Comparison of ENCODE assay signal across 19 cellular contexts in genomic region chrX:1440506-1440905, GRCh38. TPM values are rescaled to one million over a fixed set of nuclear protein-coding genes. Genes with fewer than 3 reads are reported as not detected.
DNase-seq lines count a peak whose midpoint lies in the region; ATAC-seq, FAIRE-seq and TF ChIP-seq lines count a peak whose summit lies in the region.
"Had no signal": no experiment of that assay in that cellular context is flagged by ENCODE, and none has a peak within 500 bp of the region (broad histone marks: within the 10 kb centered on the region; RNA-seq: fewer than 3 reads in every experiment).

No MANE protein-coding gene starts in this region.

- H3K9me3 Mint-ChIP-seq in activated CD4-positive, alpha-beta T cell treated with anti-CD3 and anti-CD28 coated beads, Interleukin-2, amount 10 ng/mL, durations not matched to agents 24 days and 14 days = peaks cover 16% of the 10 kb centered on the region

- no peak overlapping the region for H3K4me2 ChIP-seq in HepG2 (ENCODE audit: low read depth, low read length)

- H3K9ac ChIP-seq in HepG2 (ENCODE audit: insufficient read depth, low read depth, low read length) = no peak overlapping the region

- no peaks in the 10 kb centered on the region for H3K79me2 ChIP-seq in HepG2 (ENCODE audit: insufficient read depth, low read length)

- TF ChIP-seq CTCF in right lobe of liver (IDR thresholded peaks at IDR 0.05) (no peak), HepG2 (CRISPR knock-in tag; IDR thresholded peaks at IDR 0.05) (no peak)

- TF ChIP-seq POLR2A in right lobe of liver (IDR thresholded peaks at IDR 0.05) (no peak), HepG2 (IDR thresholded peaks at IDR 0.05; ENCODE audit: insufficient read depth in 1 of 2, low read depth in 2 of 2, low read length in 2 of 2) (no peak)

- WGBS in right lobe of liver (ENCODE audit: insufficient coverage, low coverage, low lambda C conversion rate, missing lambda C conversion rate) = 97% methylated on average over 6 of the region's 6 CpGs
- WGBS in HepG2 (ENCODE audit: low lambda C conversion rate) = 98% methylated on average over 6 of the region's 6 CpGs
- WGBS in aorta, 2 donors = 97 to 98% methylated on average over 6 of the region's 6 CpGs

- ATAC-seq in right lobe of liver (no peak), HepG2 (no peak), sciatic nerve (no peak), aorta (ENCODE audit: low FRiP score) (no peak)
- ATAC-seq: Panc1 had no signal

- CTCF ChIA-PET in HepG2 (lab: Yijun Ruan, JAX; ENCODE audit: low intra/inter-chr PET ratio, low total read pairs) = no interaction called here

- TF ChIP-seq EP300 in HepG2 (IDR thresholded peaks at IDR 0.05; ENCODE audit: low read depth in 2 of 2, low read length in 2 of 2) (no peak), HepG2 (CRISPR knock-in tag; IDR thresholded peaks at IDR 0.05; ENCODE audit: borderline replicate concordance) (no peak)

- H2AFZ ChIP-seq in HepG2 (ENCODE audit: low read length) = no peak overlapping the region

- no peaks in the 10 kb centered on the region for H3K27me3 Mint-ChIP-seq in activated CD4-positive, alpha-beta T cell treated with anti-CD3 and anti-CD28 coated beads, Interleukin-2, amount 10 ng/mL, durations not matched to agents 24 days and 14 days
- H3K27me3 Mint-ChIP-seq: CD4-positive, alpha-beta memory T cell had no signal

- H3K36me3 ChIP-seq in right lobe of liver (peaks cover 0 to 2% (median 0%) of the 10 kb centered on the region in 4 donors), HepG2 (replicated peaks in 1 of 2; ENCODE audit: control insufficient read depth in 1 of 2, insufficient read depth in 2 of 2, low read length in 2 of 2) (peaks cover 2 to 11% of the 10 kb centered on the region in 2 experiments; a peak in 3 of 5 replicates), aorta (ENCODE audit: control insufficient read depth in 1 of 2, insufficient read depth in 2 of 2, low read length in 1 of 2) (peaks cover 0 to 7% of the 10 kb centered on the region in 2 donors)
- H3K36me3 ChIP-seq: BE2C had no signal

- FAIRE-seq in HepG2 (lab: Jason Lieb, UNC) = no peak
- FAIRE-seq: GM19239 had no signal

- no peaks in the 10 kb centered on the region for H3K9me3 ChIP-seq in right lobe of liver
- no peaks in the 10 kb centered on the region for H3K9me3 ChIP-seq in HepG2 (ENCODE audit: low read length)
- no peaks in the 10 kb centered on the region for H3K9me3 ChIP-seq in aorta (ENCODE audit: control insufficient read depth, low read length)
- H3K9me3 ChIP-seq: BE2C had no signal

- in situ Hi-C loops in HepG2 (cut with HindIII; ENCODE audit: extremely low pct_ligation_motif_present, low pct_unique_long_range_greater_than_20kb) = no loop called here

- peaks cover 75% of the 10 kb centered on the region for H3K36me3 Mint-ChIP-seq in activated CD4-positive, alpha-beta T cell treated with anti-CD3 and anti-CD28 coated beads, Interleukin-2, amount 10 ng/mL, durations not matched to agents 24 days and 14 days (ENCODE audit: low read depth)

- H3K27ac ChIP-seq in right lobe of liver (peak overlapping the region in 1 of 3 donors; percentile 24), HepG2 (ENCODE audit: extremely low read length, insufficient read depth, low read length) (no peak overlapping the region), aorta (ENCODE audit: low read depth in 1 of 2, low read length in 2 of 2) (no peak overlapping the region)

- H3K27me3 ChIP-seq in right lobe of liver = no peaks in the 10 kb centered on the region
- H3K27me3 ChIP-seq in HepG2 (ENCODE audit: control insufficient read depth in 1 of 2, insufficient read depth in 2 of 2, low read length in 2 of 2) = no peaks in the 10 kb centered on the region
- no peaks in the 10 kb centered on the region for H3K27me3 ChIP-seq in aorta (ENCODE audit: control insufficient read depth in 1 of 2, insufficient read depth in 2 of 2, low read length in 1 of 2)
- H3K27me3 ChIP-seq: BE2C had no signal

- POLR2A ChIA-PET in HepG2 (lab: Yijun Ruan, JAX) = no interaction called here

- no peaks in the 10 kb centered on the region for H4K20me1 ChIP-seq in HepG2 (ENCODE audit: insufficient read depth, low read length)

- peaks cover 0 to 5% (median 2%) of the 10 kb centered on the region in 4 donors for H3K4me1 ChIP-seq in right lobe of liver
- H3K4me1 ChIP-seq in HepG2 (ENCODE audit: insufficient read depth, low read length) = no peaks in the 10 kb centered on the region
- no peaks in the 10 kb centered on the region for H3K4me1 ChIP-seq in aorta (ENCODE audit: control insufficient read depth in 1 of 2, insufficient read depth in 2 of 2, low read length in 2 of 2)
- H3K4me1 ChIP-seq: BE2C had no signal

- H3K27ac Mint-ChIP-seq in activated CD4-positive, alpha-beta T cell treated with anti-CD3 and anti-CD28 coated beads, Interleukin-2, amount 10 ng/mL, durations not matched to agents 24 days and 14 days = no peak overlapping the region

- intact Hi-C loops in activated CD4-positive, alpha-beta T cell treated with anti-CD3 and anti-CD28 coated beads, Interleukin-2, amount 10 ng/mL, durations not matched to agents 24 days and 14 days (cut with micrococcal nuclease) = no loop called here
- intact Hi-C loops in right lobe of liver (cut with DNase I) (no loop called here), HepG2 (cut with micrococcal nuclease; ENCODE audit: unreplicated experiment) (no loop called here), sciatic nerve (cut with DNase I) (no loop called here), aorta (cut with DNase I) (no loop called here)

- no peak overlapping the region for H3K4me3 Mint-ChIP-seq in activated CD4-positive, alpha-beta T cell treated with anti-CD3 and anti-CD28 coated beads, Interleukin-2, amount 10 ng/mL, durations not matched to agents 24 days and 14 days
- H3K4me3 Mint-ChIP-seq: CD4-positive, alpha-beta memory T cell had no signal

- BruUV-seq in HepG2 (replicated peaks; lab: Mats Ljungman, UMichigan) = no TSS peak

- H3K4me3 ChIP-seq in right lobe of liver (no peak overlapping the region), HepG2 (replicated peaks in 1 of 3; ENCODE audit: insufficient read depth in 1 of 3, low read depth in 2 of 3, low read length in 3 of 3) (no peak overlapping the region), aorta (ENCODE audit: low read length in 2 of 2) (no peak overlapping the region)

- H3K4me1 Mint-ChIP-seq in activated CD4-positive, alpha-beta T cell treated with anti-CD3 and anti-CD28 coated beads, Interleukin-2, amount 10 ng/mL, durations not matched to agents 24 days and 14 days = no peaks in the 10 kb centered on the region

- DNase-seq in activated CD4-positive, alpha-beta T cell treated with anti-CD3 and anti-CD28 coated beads, Interleukin-2, amount 10 ng/mL, durations not matched to agents 24 days and 14 days = peak; percentile 34
- DNase-seq in activated CD4-positive, alpha-beta T cell treated with anti-CD3 and anti-CD28 coated beads for 4 hours = no peak
- DNase-seq in right lobe of liver = peak in 2 of 3 donors; percentile 8 to 20
- DNase-seq in HepG2 (ENCODE audit: low spot score) = no peak
- peak; percentile 32 for DNase-seq in sciatic nerve (ENCODE audit: low spot score)
- DNase-seq in aorta = peak; percentile 9 to 27
- DNase-seq in NCI-H2107 (lab: John Stamatoyannopoulos, UW) = no peak
- no peak for DNase-seq in NCI-H1092 (lab: John Stamatoyannopoulos, UW)
- DNase-seq: 8988T; BE2C; Calu3; CD4-positive, alpha-beta memory T cell; DMS53; NCI-H1048; NCI-H146; NCI-H226; NCI-H524 treated with DMSO at 0.1 percent for 48 hours had no signal

- no peak for TF ChIP-seq RAD21 in HepG2 (CRISPR knock-in tag; IDR thresholded peaks at IDR 0.05)

RNA-seq across cellular contexts. Expression of gene ASMTL, which starts 12.2 kb away (rescaled TPM):
- total RNA-seq in activated CD4-positive, alpha-beta T cell treated with anti-CD3 and anti-CD28 coated beads, Interleukin-2, amount 10 ng/mL, durations not matched to agents 24 days and 14 days = 44.5 and 46.6 TPM in 2 replicates
- total RNA-seq in right lobe of liver (10 to 100 TPM; 12.5 to 27.3 (median 18.6) TPM), HepG2 (2016; rRNA removed; fragmentation: Illumina TruSeq; extraction: Trizol) (5.6 and 6.3 TPM in 2 replicates), sciatic nerve (35.0 TPM), aorta (10 to 100 TPM; 31.3 to 32.3 TPM)
- 1.3 and 1.9 TPM in 2 replicates for total RNA-seq in HepG2 (2016; cell fraction: cytosol; rRNA removed; fragmentation: Illumina TruSeq; extraction: Trizol; ENCODE audit: low read depth)
- total RNA-seq in HepG2 (2016; cell fraction: insoluble cytoplasmic fraction; rRNA removed; fragmentation: Illumina TruSeq; extraction: Trizol) = 5.5 and 6.1 TPM in 2 replicates
- total RNA-seq in HepG2 (2016; cell fraction: membrane; rRNA removed; fragmentation: Illumina TruSeq; extraction: Trizol) = 2.5 and 2.6 TPM in 2 replicates
- 4.9 and 6.4 TPM in 2 replicates for total RNA-seq in HepG2 (2016; cell fraction: nucleus; rRNA removed; fragmentation: Illumina TruSeq; extraction: Trizol)
- polyA plus RNA-seq in HepG2 (2011; rRNA removed) (16.3 and 16.4 TPM in 2 replicates), aorta (10 to 100 TPM; 26.7 to 56.1 TPM)
- polyA plus RNA-seq in HepG2 (2011; cell fraction: cytosol; rRNA removed) = 10.6 and 17.6 TPM in 2 replicates
- 20.1 and 27.5 TPM in 2 replicates for polyA plus RNA-seq in HepG2 (2011; cell fraction: nucleus; rRNA removed)
- 11.5 and 12.3 TPM in 2 replicates for polyA plus RNA-seq in HepG2 (2012)
- 1.6 and 2.0 TPM in 2 replicates for polyA plus RNA-seq in HepG2 (2016; cell fraction: cytosol; fragmentation: Illumina TruSeq; extraction: Trizol; ENCODE audit: low read depth)
- 10.7 and 11.3 TPM in 2 replicates for polyA plus RNA-seq in HepG2 (2016; cell fraction: insoluble cytoplasmic fraction; fragmentation: Illumina TruSeq; extraction: Trizol; ENCODE audit: low read depth)
- polyA plus RNA-seq in HepG2 (2016; cell fraction: membrane; fragmentation: Illumina TruSeq; extraction: Trizol; ENCODE audit: low read depth) = 2.3 and 2.4 TPM in 2 replicates
- 11.5 and 12.7 TPM in 2 replicates for polyA plus RNA-seq in HepG2 (2016; cell fraction: nucleus; fragmentation: Illumina TruSeq; extraction: Trizol; ENCODE audit: insufficient read depth, low read depth)
- 9.3 and 19.0 TPM in 2 replicates for polyA minus RNA-seq in HepG2 (2011; rRNA and poly(A)+ RNA removed; ENCODE audit: low replicate concordance)
- 10.4 and 11.7 TPM in 2 replicates for polyA minus RNA-seq in HepG2 (2011; cell fraction: cytosol; rRNA and poly(A)+ RNA removed)
- 8.6 and 12.7 TPM in 2 replicates for polyA minus RNA-seq in HepG2 (2011; cell fraction: nucleus; rRNA and poly(A)+ RNA removed)

RNA-seq across cellular contexts. Expression of gene SLC25A6, which starts 48.6 kb away (rescaled TPM):
- total RNA-seq in activated CD4-positive, alpha-beta T cell treated with anti-CD3 and anti-CD28 coated beads, Interleukin-2, amount 10 ng/mL, durations not matched to agents 24 days and 14 days = 302 and 306 TPM in 2 replicates
- total RNA-seq in right lobe of liver (10 to 100 TPM; 44.3 to 87.8 (median 57.0) TPM), HepG2 (2016; rRNA removed; fragmentation: Illumina TruSeq; extraction: Trizol) (138 and 149 TPM in 2 replicates), sciatic nerve (167 TPM), aorta (100 to 1,000 TPM; 207 to 212 TPM)
- 172 and 192 TPM in 2 replicates for total RNA-seq in HepG2 (2016; cell fraction: cytosol; rRNA removed; fragmentation: Illumina TruSeq; extraction: Trizol; ENCODE audit: low read depth)
- total RNA-seq in HepG2 (2016; cell fraction: insoluble cytoplasmic fraction; rRNA removed; fragmentation: Illumina TruSeq; extraction: Trizol) = 133 and 147 TPM in 2 replicates
- 398 and 417 TPM in 2 replicates for total RNA-seq in HepG2 (2016; cell fraction: membrane; rRNA removed; fragmentation: Illumina TruSeq; extraction: Trizol)
- total RNA-seq in HepG2 (2016; cell fraction: nucleus; rRNA removed; fragmentation: Illumina TruSeq; extraction: Trizol) = 70.1 and 77.0 TPM in 2 replicates
- polyA plus RNA-seq in HepG2 (2011; rRNA removed) (581 and 646 TPM in 2 replicates), aorta (100 to 1,000 TPM; 316 to 348 TPM)
- 843 and 1,123 TPM in 2 replicates for polyA plus RNA-seq in HepG2 (2011; cell fraction: cytosol; rRNA removed)
- polyA plus RNA-seq in HepG2 (2011; cell fraction: nucleus; rRNA removed) = 370 and 374 TPM in 2 replicates
- 420 and 577 TPM in 2 replicates for polyA plus RNA-seq in HepG2 (2012)
- polyA plus RNA-seq in HepG2 (2016; cell fraction: cytosol; fragmentation: Illumina TruSeq; extraction: Trizol; ENCODE audit: low read depth) = 585 and 646 TPM in 2 replicates
- 347 and 418 TPM in 2 replicates for polyA plus RNA-seq in HepG2 (2016; cell fraction: insoluble cytoplasmic fraction; fragmentation: Illumina TruSeq; extraction: Trizol; ENCODE audit: low read depth)
- polyA plus RNA-seq in HepG2 (2016; cell fraction: membrane; fragmentation: Illumina TruSeq; extraction: Trizol; ENCODE audit: low read depth) = 997 and 1,138 TPM in 2 replicates
- polyA plus RNA-seq in HepG2 (2016; cell fraction: nucleus; fragmentation: Illumina TruSeq; extraction: Trizol; ENCODE audit: insufficient read depth, low read depth) = 257 and 286 TPM in 2 replicates
- polyA minus RNA-seq in HepG2 (2011; rRNA and poly(A)+ RNA removed; ENCODE audit: low replicate concordance) = 353 and 783 TPM in 2 replicates
- 413 and 414 TPM in 2 replicates for polyA minus RNA-seq in HepG2 (2011; cell fraction: cytosol; rRNA and poly(A)+ RNA removed)
- polyA minus RNA-seq in HepG2 (2011; cell fraction: nucleus; rRNA and poly(A)+ RNA removed) = 151 and 162 TPM in 2 replicates

Comparison
In these comparisons a context has a peak if more than half of its experiments do, and no peak if none do; other contexts are left out.
1. DNase-seq: peak in activated CD4-positive, alpha-beta T cell treated with anti-CD3 and anti-CD28 coated beads, Interleukin-2, amount 10 ng/mL, durations not matched to agents 24 days and 14 days (single experiment), right lobe of liver (2 of 3), sciatic nerve (single experiment) and aorta (2 of 2); none in activated CD4-positive, alpha-beta T cell treated with anti-CD3 and anti-CD28 coated beads for 4 hours (0 of 2), HepG2 (single experiment), NCI-H2107 (single experiment) and NCI-H1092 (single experiment).